In the genomic region with DNA sequence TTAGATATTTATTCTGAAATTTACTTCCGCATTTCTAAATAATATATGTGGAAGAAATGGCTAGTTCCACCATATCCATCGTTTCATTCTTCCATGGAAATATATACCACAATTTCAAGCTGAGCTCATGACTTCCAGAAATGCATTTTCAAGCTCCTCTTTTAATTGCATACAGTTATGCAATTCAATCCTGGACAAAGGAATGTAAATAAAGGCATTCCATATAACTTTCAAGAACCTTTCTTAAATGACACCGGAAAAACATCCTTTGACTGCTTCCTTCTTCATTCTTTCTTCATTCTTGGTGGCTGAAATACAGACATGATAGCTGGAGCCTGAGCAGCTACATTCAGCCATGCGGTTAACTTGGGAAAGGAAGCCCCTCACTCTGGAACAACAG, we compare ENCODE assay signal across 23 cellular contexts.
"Had no signal": no experiment of that assay in that cellular context is flagged by ENCODE, and none has a peak within 500 bp of the region (broad histone marks: within the 10 kb centered on the region; RNA-seq: fewer than 3 reads in every experiment).

No MANE protein-coding gene starts in this region.

- H3K4me3 ChIP-seq: adrenal gland, ascending aorta, body of pancreas, SK-N-MC had no signal

- H3K27ac ChIP-seq: adrenal gland, ascending aorta, body of pancreas, SK-N-MC, WERI-Rb-1 had no signal

- H3K9me3 ChIP-seq: adrenal gland, ascending aorta, body of pancreas had no signal

- ATAC-seq: activated CD4-positive, alpha-beta T cell treated with anti-CD3 and anti-CD28 coated beads for 36 hours; activated T-cell treated with anti-CD3 and anti-CD28 coated beads, Interleukin-2, amount 50 U/mL, for 72 hours; body of pancreas had no signal

- H3K36me3 ChIP-seq: adrenal gland, ascending aorta, WERI-Rb-1 had no signal

- H3K27me3 ChIP-seq: adrenal gland, ascending aorta, body of pancreas had no signal

- H3K4me1 ChIP-seq: adrenal gland, ascending aorta, body of pancreas had no signal

- DNase-seq: activated CD4-positive, alpha-beta memory T cell treated with anti-CD3 and anti-CD28 coated beads, Interleukin-2, amount 10 ng/mL, durations not matched to agents 7 days and 5 days; activated CD4-positive, alpha-beta T cell treated with anti-CD3 and anti-CD28 coated beads for 36 hours; activated CD4-positive, alpha-beta T cell treated with anti-CD3 and anti-CD28 coated beads, Interleukin-2, amount 50 U/mL, for 1 hour; activated CD8-positive, alpha-beta memory T cell treated with anti-CD3 and anti-CD28 coated beads, Interleukin-2, amount 50 U/mL, for 4 hours; activated gamma-delta T cell treated with Interleukin-2 at 50 U/mL for 16 hours; activated naive CD4-positive, alpha-beta T cell treated with anti-CD3 and anti-CD28 coated beads, Interleukin-2, amount 10 ng/mL, durations not matched to agents 7 days and 5 days; activated naive CD8-positive, alpha-beta T cell treated with anti-CD3 and anti-CD28 coated beads for 36 hours; activated T-cell treated with anti-CD3 and anti-CD28 coated beads, Interleukin-2, amount 50 U/mL, for 72 hours; adrenal gland; body of pancreas; central memory CD4-positive, alpha-beta T cell; NCI-H1048; NCI-H146; NCI-H187 treated with DMSO at 0.1 percent for 48 hours; NCI-H2081 treated with DMSO at 0.1 percent for 48 hours; NCI-H446; NCI-H524; NCI-H774; SIG-M5; T-helper 1 cell; WERI-Rb-1 had no signal
